ENCODE assay signal across 35 cellular contexts in genomic region chr4:111231281-111231680, GRCh38.
"Had no signal": no experiment of that assay in that cellular context is flagged by ENCODE, and none has a peak within 500 bp of the region (broad histone marks: within the 10 kb centered on the region; RNA-seq: fewer than 3 reads in every experiment).

No MANE protein-coding gene starts in this region.

- H3K36me3 Mint-ChIP-seq: activated CD8-positive, alpha-beta memory T cell treated with anti-CD3 and anti-CD28 coated beads, Interleukin-2, amount 10 ng/mL, durations not matched to agents 7 days and 5 days; activated naive CD4-positive, alpha-beta T cell treated with anti-CD3 and anti-CD28 coated beads, Interleukin-2, amount 10 ng/mL, durations not matched to agents 7 days and 5 days; activated naive CD4-positive, alpha-beta T cell treated with anti-CD3 and anti-CD28 coated beads, Interleukin-2, amount 50 U/mL, for 24 hours; activated naive CD8-positive, alpha-beta T cell; activated naive CD8-positive, alpha-beta T cell treated with anti-CD3 and anti-CD28 coated beads, Interleukin-2, amount 10 ng/mL, durations not matched to agents 7 days and 5 days had no signal

- H3K9me3 Mint-ChIP-seq: activated B cell treated with CpG ODN at 0.5 μM for 24 hours; activated CD4-positive, alpha-beta T cell treated with anti-CD3 and anti-CD28 coated beads, Interleukin-2, amount 10 ng/mL, durations not matched to agents 7 days and 5 days; activated naive CD8-positive, alpha-beta T cell treated with anti-CD3 and anti-CD28 coated beads, Interleukin-2, amount 10 ng/mL, durations not matched to agents 7 days and 5 days; activated naive CD8-positive, alpha-beta T cell treated with anti-CD3 and anti-CD28 coated beads, Interleukin-2, amount 50 U/mL, for 24 hours; activated T-helper 2 cell treated with anti-CD3 and anti-CD28 coated beads, Interferon-gamma antibody, Interleukin-2, Interleukin-4, amounts not matched to agents 10 μg/mL and 5 μg/mL and 100 μg/mL, durations not matched to agents 14 hours and 24 hours and 36 hours; T-helper 2 cell treated with Interferon-gamma antibody and Interleukin-4, amounts not matched to agents 5 μg/mL and 100 μg/mL, for 36 hours had no signal

- H3K27ac ChIP-seq: ascending aorta, body of pancreas, brain microvascular endothelial cell, breast epithelium, VCaP had no signal

- H3K4me1 ChIP-seq: ascending aorta, body of pancreas, breast epithelium had no signal

- H3K27ac Mint-ChIP-seq: activated B cell treated with CpG ODN at 0.5 μM for 24 hours; activated CD4-positive, alpha-beta memory T cell treated with anti-CD3 and anti-CD28 coated beads, Interleukin-2, amount 10 ng/mL, durations not matched to agents 7 days and 5 days; activated CD4-positive, alpha-beta T cell treated with anti-CD3 and anti-CD28 coated beads for 36 hours; activated CD4-positive, alpha-beta T cell treated with anti-CD3 and anti-CD28 coated beads, Interleukin-2, amount 10 ng/mL, durations not matched to agents 7 days and 5 days; activated CD8-positive, alpha-beta memory T cell treated with anti-CD3 and anti-CD28 coated beads, Interleukin-2, amount 10 ng/mL, durations not matched to agents 7 days and 5 days; activated CD8-positive, alpha-beta T cell treated with anti-CD3 and anti-CD28 coated beads, Interleukin-2, amount 10 ng/mL, durations not matched to agents 7 days and 5 days; activated naive CD4-positive, alpha-beta T cell treated with anti-CD3 and anti-CD28 coated beads, Interleukin-2, amount 10 ng/mL, durations not matched to agents 7 days and 5 days; activated naive CD4-positive, alpha-beta T cell treated with anti-CD3 and anti-CD28 coated beads, Interleukin-2, amount 50 U/mL, for 24 hours; activated naive CD8-positive, alpha-beta T cell; activated naive CD8-positive, alpha-beta T cell treated with anti-CD3 and anti-CD28 coated beads, Interleukin-2, amount 10 ng/mL, durations not matched to agents 7 days and 5 days; activated naive CD8-positive, alpha-beta T cell treated with anti-CD3 and anti-CD28 coated beads, Interleukin-2, amount 50 U/mL, for 24 hours; activated T-cell treated with anti-CD3 and anti-CD28 coated beads, Interleukin-2, amount 50 U/mL, for 24 hours; activated T-helper 2 cell treated with anti-CD3 and anti-CD28 coated beads, Interferon-gamma antibody, Interleukin-2, Interleukin-4, amounts not matched to agents 10 μg/mL and 5 μg/mL and 100 μg/mL, durations not matched to agents 14 hours and 24 hours and 36 hours; T-helper 1 cell treated with Interleukin-12 subunit alpha and Interleukin-12 subunit beta and Interleukin-4 antibody, amounts not matched to agents 30 μg/mL and 1 μg/mL, for 36 hours; T-helper 2 cell treated with Interferon-gamma antibody and Interleukin-4, amounts not matched to agents 5 μg/mL and 100 μg/mL, for 36 hours had no signal

- H3K9me3 ChIP-seq: ascending aorta, body of pancreas, breast epithelium had no signal

- H3K27me3 Mint-ChIP-seq: activated B cell treated with CpG ODN at 0.5 μM for 24 hours; activated CD4-positive, alpha-beta memory T cell treated with anti-CD3 and anti-CD28 coated beads, Interleukin-2, amount 10 ng/mL, durations not matched to agents 7 days and 5 days; activated CD4-positive, alpha-beta T cell treated with anti-CD3 and anti-CD28 coated beads for 36 hours; activated CD4-positive, alpha-beta T cell treated with anti-CD3 and anti-CD28 coated beads, Interleukin-2, amount 10 ng/mL, durations not matched to agents 7 days and 5 days; activated CD8-positive, alpha-beta memory T cell treated with anti-CD3 and anti-CD28 coated beads, Interleukin-2, amount 10 ng/mL, durations not matched to agents 7 days and 5 days; activated naive CD4-positive, alpha-beta T cell treated with anti-CD3 and anti-CD28 coated beads, Interleukin-2, amount 10 ng/mL, durations not matched to agents 7 days and 5 days; activated naive CD4-positive, alpha-beta T cell treated with anti-CD3 and anti-CD28 coated beads, Interleukin-2, amount 50 U/mL, for 24 hours; activated naive CD8-positive, alpha-beta T cell; activated naive CD8-positive, alpha-beta T cell treated with anti-CD3 and anti-CD28 coated beads, Interleukin-2, amount 10 ng/mL, durations not matched to agents 7 days and 5 days; activated naive CD8-positive, alpha-beta T cell treated with anti-CD3 and anti-CD28 coated beads, Interleukin-2, amount 50 U/mL, for 24 hours; activated T-cell treated with anti-CD3 and anti-CD28 coated beads, Interleukin-2, amount 50 U/mL, for 24 hours had no signal

- DNase-seq: activated B cell treated with CpG ODN at 0.5 μM for 24 hours; activated CD4-positive, alpha-beta memory T cell treated with anti-CD3 and anti-CD28 coated beads, Interleukin-2, amount 10 ng/mL, durations not matched to agents 7 days and 5 days; activated CD4-positive, alpha-beta T cell treated with anti-CD3 and anti-CD28 coated beads for 36 hours; activated CD4-positive, alpha-beta T cell treated with anti-CD3 and anti-CD28 coated beads for 48 hours; activated CD4-positive, alpha-beta T cell treated with anti-CD3 and anti-CD28 coated beads, Interleukin-2, amount 10 ng/mL, durations not matched to agents 7 days and 5 days; activated CD4-positive, alpha-beta T cell treated with anti-CD3 and anti-CD28 coated beads, Interleukin-2, amount 50 U/mL, for 48 hours; activated CD4-positive, CD25-positive, alpha-beta regulatory T cell treated with anti-CD3 and anti-CD28 coated beads, Interleukin-2, amount 50 U/mL, for 72 hours; activated CD8-positive, alpha-beta memory T cell treated with anti-CD3 and anti-CD28 coated beads for 24 hours; activated CD8-positive, alpha-beta memory T cell treated with anti-CD3 and anti-CD28 coated beads, Interleukin-2, amount 10 ng/mL, durations not matched to agents 7 days and 5 days; activated CD8-positive, alpha-beta T cell treated with anti-CD3 and anti-CD28 coated beads, Interleukin-2, amount 10 ng/mL, durations not matched to agents 7 days and 5 days; activated effector memory CD4-positive, alpha-beta T cell treated with Interleukin-2 at 50 U/mL for 16 hours; activated gamma-delta T cell; activated naive CD4-positive, alpha-beta T cell treated with anti-CD3 and anti-CD28 coated beads, Interleukin-2, amount 10 ng/mL, durations not matched to agents 7 days and 5 days; activated naive CD4-positive, alpha-beta T cell treated with Interleukin-2 at 50 U/mL for 16 hours; activated naive CD8-positive, alpha-beta T cell treated with anti-CD3 and anti-CD28 coated beads, Interleukin-2, amount 10 ng/mL, durations not matched to agents 7 days and 5 days; activated naive CD8-positive, alpha-beta T cell treated with anti-CD3 and anti-CD28 coated beads, Interleukin-2, amount 50 U/mL, for 24 hours; activated T-cell treated with anti-CD3 and anti-CD28 coated beads, Interleukin-2, amount 50 U/mL, for 24 hours; activated T-cell treated with anti-CD3 and anti-CD28 coated beads, Interleukin-2, amount 50 U/mL, for 48 hours; amygdala; anterior cingulate cortex; body of pancreas; brain microvascular endothelial cell; central memory CD4-positive, alpha-beta T cell; T-helper 1 cell; T-helper 2 cell; T-helper 9 cell had no signal

- H3K27me3 ChIP-seq: ascending aorta, body of pancreas, brain microvascular endothelial cell, breast epithelium had no signal

- H3K4me1 Mint-ChIP-seq: activated B cell treated with CpG ODN at 0.5 μM for 24 hours; activated CD4-positive, alpha-beta memory T cell treated with anti-CD3 and anti-CD28 coated beads, Interleukin-2, amount 10 ng/mL, durations not matched to agents 7 days and 5 days; activated CD4-positive, alpha-beta T cell treated with anti-CD3 and anti-CD28 coated beads for 36 hours; activated CD4-positive, alpha-beta T cell treated with anti-CD3 and anti-CD28 coated beads, Interleukin-2, amount 10 ng/mL, durations not matched to agents 7 days and 5 days; activated CD8-positive, alpha-beta memory T cell treated with anti-CD3 and anti-CD28 coated beads, Interleukin-2, amount 10 ng/mL, durations not matched to agents 7 days and 5 days; activated naive CD4-positive, alpha-beta T cell treated with anti-CD3 and anti-CD28 coated beads, Interleukin-2, amount 10 ng/mL, durations not matched to agents 7 days and 5 days; activated naive CD4-positive, alpha-beta T cell treated with anti-CD3 and anti-CD28 coated beads, Interleukin-2, amount 50 U/mL, for 24 hours; activated naive CD8-positive, alpha-beta T cell treated with anti-CD3 and anti-CD28 coated beads, Interleukin-2, amount 10 ng/mL, durations not matched to agents 7 days and 5 days; activated naive CD8-positive, alpha-beta T cell treated with anti-CD3 and anti-CD28 coated beads, Interleukin-2, amount 50 U/mL, for 24 hours had no signal

- FAIRE-seq: TTC549 had no signal

- H3K4me3 ChIP-seq: ascending aorta, body of pancreas, breast epithelium had no signal

- H3K4me3 Mint-ChIP-seq: activated B cell treated with CpG ODN at 0.5 μM for 24 hours; activated CD4-positive, alpha-beta memory T cell treated with anti-CD3 and anti-CD28 coated beads, Interleukin-2, amount 10 ng/mL, durations not matched to agents 7 days and 5 days; activated CD4-positive, alpha-beta T cell treated with anti-CD3 and anti-CD28 coated beads for 36 hours; activated CD4-positive, alpha-beta T cell treated with anti-CD3 and anti-CD28 coated beads, Interleukin-2, amount 10 ng/mL, durations not matched to agents 7 days and 5 days; activated CD8-positive, alpha-beta memory T cell treated with anti-CD3 and anti-CD28 coated beads, Interleukin-2, amount 10 ng/mL, durations not matched to agents 7 days and 5 days; activated CD8-positive, alpha-beta T cell treated with anti-CD3 and anti-CD28 coated beads, Interleukin-2, amount 10 ng/mL, durations not matched to agents 7 days and 5 days; activated naive CD4-positive, alpha-beta T cell treated with anti-CD3 and anti-CD28 coated beads, Interleukin-2, amount 10 ng/mL, durations not matched to agents 7 days and 5 days; activated naive CD4-positive, alpha-beta T cell treated with anti-CD3 and anti-CD28 coated beads, Interleukin-2, amount 50 U/mL, for 24 hours; activated naive CD8-positive, alpha-beta T cell; activated naive CD8-positive, alpha-beta T cell treated with anti-CD3 and anti-CD28 coated beads, Interleukin-2, amount 10 ng/mL, durations not matched to agents 7 days and 5 days; activated naive CD8-positive, alpha-beta T cell treated with anti-CD3 and anti-CD28 coated beads, Interleukin-2, amount 50 U/mL, for 24 hours; activated T-cell treated with anti-CD3 and anti-CD28 coated beads, Interleukin-2, amount 50 U/mL, for 24 hours; T-helper 1 cell treated with Interleukin-12 subunit alpha and Interleukin-12 subunit beta and Interleukin-4 antibody, amounts not matched to agents 30 μg/mL and 1 μg/mL, for 36 hours; T-helper 2 cell treated with Interferon-gamma antibody and Interleukin-4, amounts not matched to agents 5 μg/mL and 100 μg/mL, for 36 hours had no signal

- H3K36me3 ChIP-seq: ascending aorta, brain microvascular endothelial cell, breast epithelium had no signal
